23 cellular contexts compared by ENCODE assay signal in genomic region chr15:65338366-65338765, GRCh38. TPM values are rescaled to one million over a fixed set of nuclear protein-coding genes. Genes with fewer than 3 reads are reported as not detected.
DNase-seq lines count a peak whose midpoint lies in the region; ATAC-seq, FAIRE-seq and TF ChIP-seq lines count a peak whose summit lies in the region.
"Had no signal": no experiment of that assay in that cellular context is flagged by ENCODE, and none has a peak within 500 bp of the region (broad histone marks: within the 10 kb centered on the region; RNA-seq: fewer than 3 reads in every experiment).

No MANE protein-coding gene starts in this region.

- H3K27ac ChIP-seq in BLaER1 treated with 17β-estradiol and CSF1 and Interleukin-3, amounts not matched to agents 10 nM and 100 nM: no peak overlapping the region
- H3K27ac ChIP-seq in DOHH2 (ENCODE audit: low read depth, low read length) (no peak overlapping the region), substantia nigra (ENCODE audit: low read depth, low read length, poor library complexity, severe bottlenecking) (no peak overlapping the region)
- H3K27ac ChIP-seq: heart right ventricle, lower lobe of right lung, SJCRH30, skin epidermis had no signal

- no peaks in the 10 kb centered on the region for H3K9me2 ChIP-seq in DOHH2 (replicated peaks; ENCODE audit: control insufficient read depth, low read length)

- H4K20me1 ChIP-seq in BLaER1 treated with 17β-estradiol and CSF1 and Interleukin-3, amounts not matched to agents 10 nM and 100 nM: peaks cover 0 to 21% (median 0%) of the 10 kb centered on the region in 11 experiments; a peak in 3 of 22 replicates
- no peaks in the 10 kb centered on the region for H4K20me1 ChIP-seq in DOHH2 (ENCODE audit: control insufficient read depth, insufficient read depth, low read depth, low read length)

- TF ChIP-seq CTCF in DOHH2 (IDR thresholded peaks at IDR 0.05; ENCODE audit: low read depth, low read length, poor library complexity, severe bottlenecking): no peak

- no peaks in the 10 kb centered on the region for H3K9me3 ChIP-seq in BLaER1 treated with 17β-estradiol and CSF1 and Interleukin-3, amounts not matched to agents 10 nM and 100 nM (replicated peaks in 1 of 11)
- H3K9me3 ChIP-seq in DOHH2 (ENCODE audit: control insufficient read depth, insufficient read depth, low read length): no peaks in the 10 kb centered on the region
- H3K9me3 ChIP-seq: Caco-2, heart right ventricle, lower lobe of right lung, SJCRH30 had no signal

- no peak overlapping the region for H3K9ac ChIP-seq in BLaER1 treated with 17β-estradiol and CSF1 and Interleukin-3, amounts not matched to agents 10 nM and 100 nM

- peaks cover 24 to 64% (median 53%) of the 10 kb centered on the region in 10 experiments; a peak in 19 of 20 replicates for H3K4me1 ChIP-seq in BLaER1 treated with 17β-estradiol and CSF1 and Interleukin-3, amounts not matched to agents 10 nM and 100 nM
- peaks cover 54% of the 10 kb centered on the region for H3K4me1 ChIP-seq in DOHH2 (ENCODE audit: control insufficient read depth, low read length)
- H3K4me1 ChIP-seq: lower lobe of right lung had no signal

- DNase-seq in NCI-H526 (lab: John Stamatoyannopoulos, UW): peak; percentile 15 to 79
- DNase-seq in left colon: peak; percentile 74 to 79
- no peak for DNase-seq in substantia nigra (lab: John Stamatoyannopoulos, UW)
- no peak for DNase-seq in SKM-1 treated with dmso at 0.1 percent for 144 hours (lab: John Stamatoyannopoulos, UW; ENCODE audit: unreplicated experiment)
- DNase-seq in GM12892 (ENCODE audit: insufficient read length): no peak
- DNase-seq: activated gamma-delta T cell; amniotic stem cell; Caco-2; caudate nucleus; effector memory CD8-positive, alpha-beta T cell; heart right ventricle; KG1; lower lobe of right lung; SJCRH30; stimulated activated CD4-positive, alpha-beta T cell treated with anti-CD3 and anti-CD28 coated beads, Interleukin-4, amount 100 ng/mL, for 4 hours had no signal

- no peak overlapping the region for H3K4me3 ChIP-seq in BLaER1 treated with 17β-estradiol and CSF1 and Interleukin-3, amounts not matched to agents 10 nM and 100 nM
- H3K4me3 ChIP-seq in DOHH2 (ENCODE audit: low read length): no peak overlapping the region
- H3K4me3 ChIP-seq: GM12878, heart right ventricle, lower lobe of right lung, SJCRH30, skin epidermis had no signal

- no peaks in the 10 kb centered on the region for H3K79me2 ChIP-seq in DOHH2 (ENCODE audit: control insufficient read depth, low read length)

- FAIRE-seq in GM12892 (lab: Jason Lieb, UNC): no peak
- FAIRE-seq: G401.6, GM12878 had no signal

- intact Hi-C loops in left colon (cut with DNase I, micrococcal nuclease): no loop called here

- peak overlapping the region in 8 of 11 experiments; percentile 76 to 94 (median 87); a peak in 16 of 22 replicates for H3K4me2 ChIP-seq in BLaER1 treated with 17β-estradiol and CSF1 and Interleukin-3, amounts not matched to agents 10 nM and 100 nM
- peak overlapping the region; percentile 77; the same call in 1 of the 2 replicates for H3K4me2 ChIP-seq in DOHH2 (ENCODE audit: low read length)

- H3K36me3 ChIP-seq in BLaER1 treated with 17β-estradiol and CSF1 and Interleukin-3, amounts not matched to agents 10 nM and 100 nM: no peaks in the 10 kb centered on the region
- H3K36me3 ChIP-seq in DOHH2 (ENCODE audit: control insufficient read depth, low read length): no peaks in the 10 kb centered on the region
- H3K36me3 ChIP-seq: heart right ventricle, lower lobe of right lung, SJCRH30 had no signal

- TF ChIP-seq POLR2A in GM18505 (IDR thresholded peaks at IDR 0.05; ENCODE audit: borderline replicate concordance, extremely low read depth, insufficient read depth, insufficient read length) (no peak), GM12892 (IDR thresholded peaks at IDR 0.05; ENCODE audit: low read depth, low read length) (no peak)

- ATAC-seq in left colon: peak; percentile 91
- ATAC-seq in GM18505 (IDR thresholded peaks at IDR 0.05; ENCODE audit: unreplicated experiment): no peak
- ATAC-seq: effector memory CD8-positive, alpha-beta T cell; GM12878; heart right ventricle; lower lobe of right lung had no signal

- peaks cover 0 to 6% (median 0%) of the 10 kb centered on the region in 11 experiments; a peak in 1 of 22 replicates for H3K27me3 ChIP-seq in BLaER1 treated with 17β-estradiol and CSF1 and Interleukin-3, amounts not matched to agents 10 nM and 100 nM
- peaks cover 10% of the 10 kb centered on the region for H3K27me3 ChIP-seq in DOHH2 (ENCODE audit: control insufficient read depth, low read length)
- H3K27me3 ChIP-seq: SJCRH30 had no signal

- 0 out of 2 replicates have a peak, but pooled peaks cover 5% of the 10 kb centered on the region for H3F3A ChIP-seq in DOHH2 (ENCODE audit: control insufficient read depth, insufficient read depth)

RNA-seq across cellular contexts. Expression of gene RNU5B-1, which starts 33.9 kb away (rescaled TPM):
- not detected for total RNA-seq in left colon
- not detected for polyA plus RNA-seq in GM12892 (2012; ENCODE audit: missing spikeins)
- total RNA-seq: Caco-2, NCI-H460, SJCRH30, subcutaneous adipose tissue had no signal
- polyA plus RNA-seq: GM12878, heart right ventricle had no signal

RNA-seq across cellular contexts. Expression of gene IGDCC3, which starts 39.4 kb away (rescaled TPM):
- total RNA-seq in left colon: under 1 TPM in 1 of 2 donors, not detected in 1; 0.25 TPM
- not detected for polyA plus RNA-seq in GM12892 (2012; ENCODE audit: missing spikeins)
- total RNA-seq: lower lobe of right lung, NCI-H460, subcutaneous adipose tissue had no signal

RNA-seq across cellular contexts. Expression of gene RNU5A-1, which starts 42.5 kb away (rescaled TPM):
- total RNA-seq in left colon: not detected
- polyA plus RNA-seq in GM12892 (2012; ENCODE audit: missing spikeins): not detected
- total RNA-seq: Caco-2, GM12878, heart right ventricle, lower lobe of right lung, NCI-H460, SJCRH30, subcutaneous adipose tissue had no signal
- polyA plus RNA-seq: GM12878, heart right ventricle had no signal

RNA-seq across cellular contexts. Expression of gene PARP16, which starts 51.7 kb away (rescaled TPM):
- total RNA-seq in left colon: 1 to 10 TPM; 7.6 to 9.0 TPM
- polyA plus RNA-seq in GM12892 (2012; ENCODE audit: missing spikeins): 15.1 TPM

Comparison
In these comparisons a context has a peak if more than half of its experiments do, and no peak if none do; other contexts are left out.
1. DNase-seq: peak in NCI-H526 (2 of 2) and left colon (2 of 2); none in substantia nigra (0 of 49), SKM-1 treated with dmso at 0.1 percent for 144 hours (single experiment) and GM12892 (single experiment).